ENCODE assay signal across 26 cellular contexts in the genomic region with DNA sequence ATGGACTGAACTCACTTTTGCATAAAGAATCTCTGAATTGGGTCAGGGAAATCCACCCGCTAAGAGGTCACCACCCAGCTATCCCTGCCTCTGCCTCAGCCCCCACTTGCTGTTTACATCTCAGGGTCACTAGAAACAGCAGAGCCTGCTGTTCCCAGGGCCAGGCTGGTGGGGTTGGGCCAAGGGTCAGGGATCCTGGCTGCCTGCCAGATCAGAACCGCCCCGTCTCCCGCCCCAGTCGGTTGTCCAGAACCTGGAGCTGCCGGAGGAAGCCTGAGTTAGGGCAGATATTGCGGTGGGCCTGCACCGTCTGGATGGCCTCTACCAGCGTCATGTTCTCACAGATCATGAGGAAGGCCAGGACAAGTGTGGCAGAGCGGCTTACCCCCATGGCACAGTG.
"Had no signal": no experiment of that assay in that cellular context is flagged by ENCODE, and none has a peak within 500 bp of the region (broad histone marks: within the 10 kb centered on the region; RNA-seq: fewer than 3 reads in every experiment).

No MANE protein-coding gene starts in this region.

- FAIRE-seq: TTC549 had no signal

- H3K9ac ChIP-seq: SK-N-SH had no signal

- ATAC-seq: activated CD4-positive, alpha-beta T cell treated with anti-CD3 and anti-CD28 coated beads for 36 hours; activated CD4-positive, CD25-positive, alpha-beta regulatory T cell treated with anti-CD3 and anti-CD28 coated beads, Interleukin-2, amount 50 U/mL, for 24 hours; activated CD8-positive, alpha-beta T cell treated with anti-CD3 and anti-CD28 coated beads, Interleukin-2, amount 10 ng/mL, durations not matched to agents 7 days and 5 days; activated T-cell treated with anti-CD3 and anti-CD28 coated beads, Interleukin-2, amount 50 U/mL, for 4 hours; Panc1 had no signal

- H3K4me1 ChIP-seq: SJSA1 had no signal

- H3K4me2 ChIP-seq: SK-N-SH had no signal

- H3K27me3 ChIP-seq: brain microvascular endothelial cell, SJSA1 had no signal

- H3K36me3 ChIP-seq: brain microvascular endothelial cell, SJSA1 had no signal

- H3K27ac ChIP-seq: brain microvascular endothelial cell, SJSA1 had no signal

- H3K9me3 ChIP-seq: SJSA1, SK-N-SH had no signal

- DNase-seq: activated CD4-positive, alpha-beta T cell treated with anti-CD3 and anti-CD28 coated beads for 36 hours; activated CD4-positive, alpha-beta T cell treated with anti-CD3 and anti-CD28 coated beads, Interleukin-2, amount 10 ng/mL, durations not matched to agents 7 days and 5 days; activated CD4-positive, alpha-beta T cell treated with anti-CD3 and anti-CD28 coated beads, Interleukin-2, amount 50 U/mL, for 48 hours; activated CD8-positive, alpha-beta T cell treated with anti-CD3 and anti-CD28 coated beads, Interleukin-2, amount 10 ng/mL, durations not matched to agents 7 days and 5 days; activated naive CD4-positive, alpha-beta T cell treated with anti-CD3 and anti-CD28 coated beads, Interleukin-2, amount 50 U/mL, for 16 hours; activated naive CD8-positive, alpha-beta T cell treated with anti-CD3 and anti-CD28 coated beads for 36 hours; activated T-cell treated with anti-CD3 and anti-CD28 coated beads for 4 hours; activated T-cell treated with anti-CD3 and anti-CD28 coated beads, Interleukin-2, amount 50 U/mL, for 4 hours; amniotic stem cell; brain microvascular endothelial cell; Karpas-422; NCI-H1105; NCI-H1417 treated with DMSO at 0.1 percent for 48 hours; NCI-H187 treated with DMSO at 0.1 percent for 48 hours; NCI-H2081; NCI-H2171 treated with DMSO at 0.1 percent for 48 hours; NCI-H226; NCI-H446 treated with DMSO at 0.1 percent for 48 hours; NCI-H524; NCI-H69; SHP77 treated with DMSO at 0.1 percent for 48 hours; SK-N-SH had no signal

- H3K4me3 ChIP-seq: SJSA1 had no signal
